In the genomic region with DNA sequence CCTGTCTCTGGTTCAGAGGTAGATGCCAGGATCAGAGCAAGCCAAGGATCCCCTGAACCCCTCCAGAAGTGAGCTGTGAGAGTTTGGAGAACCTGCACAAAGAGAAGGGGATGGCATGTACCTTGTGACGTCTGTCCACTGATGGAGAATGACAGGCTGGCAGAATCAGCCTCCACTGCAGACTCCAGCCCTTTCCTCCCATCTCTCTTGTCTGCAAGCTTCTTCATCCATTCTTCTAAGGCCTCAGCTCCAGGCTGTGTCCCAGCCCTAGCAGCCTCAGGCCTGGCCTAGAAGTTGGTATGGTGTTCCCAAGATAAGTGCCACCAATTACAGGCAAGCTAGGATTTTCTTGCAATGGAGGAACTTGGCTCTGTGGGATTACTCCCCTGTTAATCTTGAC, we compare ENCODE assay signal across 1 cellular context.
TF ChIP-seq lines count a peak whose summit lies in the region.

No MANE protein-coding gene starts in this region.

TF ChIP-seq in IMR-90, 13 proteins besides CTCF, POLR2A, EP300 and RAD21:
- TF ChIP-seq, protein P1, sequence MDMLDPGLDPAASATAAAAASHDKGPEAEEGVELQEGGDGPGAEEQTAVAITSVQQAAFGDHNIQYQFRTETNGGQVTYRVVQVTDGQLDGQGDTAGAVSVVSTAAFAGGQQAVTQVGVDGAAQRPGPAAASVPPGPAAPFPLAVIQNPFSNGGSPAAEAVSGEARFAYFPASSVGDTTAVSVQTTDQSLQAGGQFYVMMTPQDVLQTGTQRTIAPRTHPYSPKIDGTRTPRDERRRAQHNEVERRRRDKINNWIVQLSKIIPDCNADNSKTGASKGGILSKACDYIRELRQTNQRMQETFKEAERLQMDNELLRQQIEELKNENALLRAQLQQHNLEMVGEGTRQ (IDR thresholded peaks at IDR 0.05; ENCODE audit: low read depth, low read length) = no peak
- TF ChIP-seq MXI1 (IDR thresholded peaks at IDR 0.05; ENCODE audit: borderline replicate concordance, low read depth, low read length) = no peak
